ENCODE assay signal across 23 cellular contexts in genomic region chr12:3071107-3071506, GRCh38. TPM values are rescaled to one million over a fixed set of nuclear protein-coding genes. Genes with fewer than 3 reads are reported as not detected.
DNase-seq lines count a peak whose midpoint lies in the region; ATAC-seq, FAIRE-seq and TF ChIP-seq lines count a peak whose summit lies in the region.
"Had no signal": no experiment of that assay in that cellular context is flagged by ENCODE, and none has a peak within 500 bp of the region (broad histone marks: within the 10 kb centered on the region; RNA-seq: fewer than 3 reads in every experiment).

No MANE protein-coding gene starts in this region.

- CTCF ChIA-PET in HepG2 (lab: Yijun Ruan, JAX; ENCODE audit: low intra/inter-chr PET ratio, low total read pairs) = no interaction called here

- FAIRE-seq in HepG2 (lab: Jason Lieb, UNC) = no peak
- FAIRE-seq: endometrium, K562, keratinocyte had no signal

- TF ChIP-seq EP300 in HepG2 (IDR thresholded peaks at IDR 0.05; ENCODE audit: low read depth in 2 of 2, low read length in 2 of 2) = no peak
- TF ChIP-seq EP300 in HepG2 (CRISPR knock-in tag; IDR thresholded peaks at IDR 0.05; ENCODE audit: borderline replicate concordance) = no peak

- peaks cover 43% of the 10 kb centered on the region for H3K4me1 ChIP-seq in HepG2 (ENCODE audit: insufficient read depth, low read length)
- no peaks in the 10 kb centered on the region for H3K4me1 ChIP-seq in right lobe of liver
- H3K4me1 ChIP-seq in mesodermal cell (ENCODE audit: control insufficient read depth, insufficient read depth, low read length, poor library complexity, severe bottlenecking) = peaks cover 5% of the 10 kb centered on the region
- H3K4me1 ChIP-seq in colonic mucosa = no peaks in the 10 kb centered on the region

- 4% methylated on average over 8 of the region's 8 CpGs for WGBS in HepG2 (ENCODE audit: low lambda C conversion rate)
- 89% methylated on average over 4 of the region's 8 CpGs for whole genome bisulfite sequencing in right lobe of liver (ENCODE audit: insufficient coverage, low coverage, low lambda C conversion rate, missing lambda C conversion rate)
- WGBS in mesodermal cell (ENCODE audit: insufficient coverage in 2 of 2), 2 experiments = 90 to 93% methylated on average over 7 to 8 of the region's 8 CpGs

- TF ChIP-seq CTCF in HepG2 (CRISPR knock-in tag; IDR thresholded peaks at IDR 0.05) = peak; percentile 40
- TF ChIP-seq CTCF in right lobe of liver (IDR thresholded peaks at IDR 0.05) = no peak
- TF ChIP-seq CTCF in VCaP (conservative IDR thresholded peaks at IDR 0.05) = no peak
- TF ChIP-seq CTCF in colonic mucosa (IDR thresholded peaks at IDR 0.05) = no peak

- in situ Hi-C loops in HepG2 (cut with HindIII; ENCODE audit: extremely low pct_ligation_motif_present, low pct_unique_long_range_greater_than_20kb) = loop anchor here (10.0 kb wide), 1 partner anchor 204 kb away; no protein-coding TSS in a partner anchor

- no TSS peak for BruUV-seq in HepG2 (replicated peaks; lab: Mats Ljungman, UMichigan)

- H4K20me1 ChIP-seq in HepG2 (ENCODE audit: insufficient read depth, low read length) = no peaks in the 10 kb centered on the region

- H3K4me3 ChIP-seq in HepG2 (replicated peaks in 1 of 3; ENCODE audit: insufficient read depth in 1 of 3, low read depth in 2 of 3, low read length in 3 of 3) (peak overlapping the region in 1 of 3 experiments; percentile 33; a peak in 2 of 6 replicates), right lobe of liver (no peak overlapping the region), mesodermal cell (ENCODE audit: extremely low read depth, insufficient read depth, low read length, poor library complexity, severe bottlenecking) (no peak overlapping the region), colonic mucosa (no peak overlapping the region)
- H3K4me3 ChIP-seq: coronary artery, K562, neural progenitor cell, tibial nerve had no signal

- TF ChIP-seq RAD21 in HepG2 (CRISPR knock-in tag; IDR thresholded peaks at IDR 0.05) = no peak

- TF ChIP-seq POLR2A in HepG2 (IDR thresholded peaks at IDR 0.05; ENCODE audit: insufficient read depth in 1 of 2, low read depth in 2 of 2, low read length in 2 of 2) (no peak), right lobe of liver (IDR thresholded peaks at IDR 0.05) (no peak)

- H3K36me3 ChIP-seq in HepG2 (replicated peaks in 1 of 2; ENCODE audit: control insufficient read depth in 1 of 2, insufficient read depth in 2 of 2, low read length in 2 of 2) (no peaks in the 10 kb centered on the region), right lobe of liver (no peaks in the 10 kb centered on the region), mesodermal cell (ENCODE audit: control insufficient read depth, insufficient read depth, low read length) (no peaks in the 10 kb centered on the region), colonic mucosa (no peaks in the 10 kb centered on the region)
- H3K36me3 ChIP-seq: neural progenitor cell, tibial nerve had no signal

- H3K9me3 ChIP-seq in HepG2 (ENCODE audit: low read length) (no peaks in the 10 kb centered on the region), right lobe of liver (no peaks in the 10 kb centered on the region), mesodermal cell (ENCODE audit: control insufficient read depth, low read length) (no peaks in the 10 kb centered on the region), colonic mucosa (no peaks in the 10 kb centered on the region)
- H3K9me3 ChIP-seq: tibial nerve had no signal

- ATAC-seq in HepG2 (peak; percentile 79), right lobe of liver (no peak), HG03139 (IDR thresholded peaks at IDR 0.05; ENCODE audit: unreplicated experiment) (no peak)
- ATAC-seq: K562 had no signal

- H3K27me3 ChIP-seq in HepG2 (ENCODE audit: control insufficient read depth in 1 of 2, insufficient read depth in 2 of 2, low read length in 2 of 2) (peaks cover 0 to 16% of the 10 kb centered on the region in 2 experiments; a peak in 2 of 5 replicates), right lobe of liver (no peaks in the 10 kb centered on the region), colonic mucosa (no peaks in the 10 kb centered on the region)
- H3K27me3 ChIP-seq: tibial nerve had no signal

- intact Hi-C loops in HepG2 (cut with micrococcal nuclease; ENCODE audit: unreplicated experiment) (no loop called here), right lobe of liver (cut with DNase I) (loop anchor here (5.0 to 10.0 kb wide), 4 partner anchors 64 to 206 kb away; no protein-coding TSS in a partner anchor), colonic mucosa (cut with DNase I) (loop anchor here (5.0 kb wide), 2 partner anchors 131 to 206 kb away; no protein-coding TSS in a partner anchor)

- H3K79me2 ChIP-seq in HepG2 (ENCODE audit: insufficient read depth, low read length) = no peaks in the 10 kb centered on the region

- POLR2A ChIA-PET in HepG2 (lab: Yijun Ruan, JAX) = no interaction called here

- H3K27ac ChIP-seq in HepG2 (ENCODE audit: extremely low read length, insufficient read depth, low read length) = no peak overlapping the region
- no peak overlapping the region for H3K27ac ChIP-seq in right lobe of liver
- H3K27ac ChIP-seq in VCaP = peak overlapping the region; percentile 83
- H3K27ac ChIP-seq in mesodermal cell (ENCODE audit: low read depth, low read length, severe bottlenecking) = peak overlapping the region; percentile 10
- H3K27ac ChIP-seq in colonic mucosa = no peak overlapping the region
- H3K27ac ChIP-seq: coronary artery, neural progenitor cell, tibial nerve had no signal

- peak overlapping the region; percentile 69 for H3K4me2 ChIP-seq in HepG2 (ENCODE audit: low read depth, low read length)
- H3K4me2 ChIP-seq: neural progenitor cell had no signal

- DNase-seq in HepG2 (ENCODE audit: low spot score) = peak; percentile 58
- DNase-seq in right lobe of liver = no peak
- DNase-seq in activated naive CD4-positive, alpha-beta T cell treated with Interleukin-2 at 50 U/mL for 16 hours = no peak
- no peak for DNase-seq in colonic mucosa
- no peak for DNase-seq in SKM-1 treated with dmso at 0.1 percent for 144 hours (lab: John Stamatoyannopoulos, UW; ENCODE audit: unreplicated experiment)
- DNase-seq: ACHN; activated CD4-positive, alpha-beta memory T cell treated with anti-CD3 and anti-CD28 coated beads, Interleukin-2, amount 10 ng/mL, durations not matched to agents 7 days and 5 days; activated T-cell treated with anti-CD3 and anti-CD28 coated beads, Interleukin-2, amount 50 U/mL, for 24 hours; GOT3; midbrain; right cardiac atrium; SIG-M5; stimulated activated naive CD4-positive, alpha-beta T cell had no signal

- H3K9ac ChIP-seq in HepG2 (ENCODE audit: insufficient read depth, low read depth, low read length) = no peak overlapping the region
- no peak overlapping the region for H3K9ac ChIP-seq in colonic mucosa (ENCODE audit: low read depth in 2 of 2, low read length in 2 of 2)
- H3K9ac ChIP-seq: neural progenitor cell had no signal

- H2AFZ ChIP-seq in HepG2 (ENCODE audit: low read length) = no peak overlapping the region
- H2AFZ ChIP-seq: neural progenitor cell had no signal

TF ChIP-seq in HepG2, 621 proteins besides CTCF, POLR2A, EP300 and RAD21 (continues in another document):
- TF ChIP-seq ZNF44 (CRISPR knock-in tag; IDR thresholded peaks at IDR 0.05) = no peak

RNA-seq across cellular contexts. Expression of gene TSPAN9, which starts 6.1 kb away (rescaled TPM):
- total RNA-seq in HepG2 (2016; rRNA removed; fragmentation: Illumina TruSeq; extraction: Trizol) = 11.6 and 18.1 TPM in 2 replicates
- total RNA-seq in HepG2 (2016; cell fraction: cytosol; rRNA removed; fragmentation: Illumina TruSeq; extraction: Trizol; ENCODE audit: low read depth) = 2.5 and 3.1 TPM in 2 replicates
- total RNA-seq in HepG2 (2016; cell fraction: insoluble cytoplasmic fraction; rRNA removed; fragmentation: Illumina TruSeq; extraction: Trizol) = 9.6 and 21.5 TPM in 2 replicates
- total RNA-seq in HepG2 (2016; cell fraction: membrane; rRNA removed; fragmentation: Illumina TruSeq; extraction: Trizol) = 4.4 and 4.6 TPM in 2 replicates
- 16.9 and 19.5 TPM in 2 replicates for total RNA-seq in HepG2 (2016; cell fraction: nucleus; rRNA removed; fragmentation: Illumina TruSeq; extraction: Trizol)
- 42.3 and 58.2 TPM in 2 replicates for polyA plus RNA-seq in HepG2 (2011; rRNA removed)
- polyA plus RNA-seq in HepG2 (2011; cell fraction: cytosol; rRNA removed) = 38.6 and 41.6 TPM in 2 replicates
- polyA plus RNA-seq in HepG2 (2011; cell fraction: nucleus; rRNA removed) = 55.3 and 55.7 TPM in 2 replicates
- polyA plus RNA-seq in HepG2 (2012) = 27.2 and 58.7 TPM in 2 replicates
- polyA plus RNA-seq in HepG2 (2016; cell fraction: cytosol; fragmentation: Illumina TruSeq; extraction: Trizol; ENCODE audit: low read depth) = 2.2 and 3.0 TPM in 2 replicates
- 9.6 and 13.8 TPM in 2 replicates for polyA plus RNA-seq in HepG2 (2016; cell fraction: insoluble cytoplasmic fraction; fragmentation: Illumina TruSeq; extraction: Trizol; ENCODE audit: low read depth)
- 4.1 TPM in 2 replicates for polyA plus RNA-seq in HepG2 (2016; cell fraction: membrane; fragmentation: Illumina TruSeq; extraction: Trizol; ENCODE audit: low read depth)
- polyA plus RNA-seq in HepG2 (2016; cell fraction: nucleus; fragmentation: Illumina TruSeq; extraction: Trizol; ENCODE audit: insufficient read depth, low read depth) = 31.0 and 34.1 TPM in 2 replicates
- 9.4 and 96.3 TPM in 2 replicates for polyA minus RNA-seq in HepG2 (2011; rRNA and poly(A)+ RNA removed; ENCODE audit: low replicate concordance)
- polyA minus RNA-seq in HepG2 (2011; cell fraction: cytosol; rRNA and poly(A)+ RNA removed) = 25.1 and 32.3 TPM in 2 replicates
- polyA minus RNA-seq in HepG2 (2011; cell fraction: nucleus; rRNA and poly(A)+ RNA removed) = 27.2 and 29.7 TPM in 2 replicates
- total RNA-seq in right lobe of liver = 10 to 100 TPM; 23.7 to 53.2 (median 39.8) TPM
- polyA plus RNA-seq in mesodermal cell (2013, experiment 1 of 2) = 40.8 TPM
- 33.7 TPM for polyA plus RNA-seq in mesodermal cell (2013, experiment 2 of 2)
- total RNA-seq in colonic mucosa = 1 to 10 TPM; 4.7 to 9.9 TPM
- total RNA-seq: T-helper 1 cell treated with Interleukin-12 subunit alpha and Interleukin-12 subunit beta and Interleukin-4 antibody, amounts not matched to agents 30 ng/mL and 1 ng/mL, for 36 hours had no signal

Comparison
In these comparisons a context has a peak if more than half of its experiments do, and no peak if none do; other contexts are left out.
1. H3K27ac ChIP-seq: peak in VCaP (single experiment) and mesodermal cell (single experiment); none in HepG2 (single experiment), right lobe of liver (0 of 3) and colonic mucosa (single experiment).